36 cellular contexts compared by ENCODE assay signal in genomic region chr5:90657788-90658187, GRCh38.
DNase-seq lines count a peak whose midpoint lies in the region; ATAC-seq, FAIRE-seq and TF ChIP-seq lines count a peak whose summit lies in the region.
"Had no signal": no experiment of that assay in that cellular context is flagged by ENCODE, and none has a peak within 500 bp of the region (broad histone marks: within the 10 kb centered on the region; RNA-seq: fewer than 3 reads in every experiment).

No MANE protein-coding gene starts in this region.

- intact Hi-C loops in K562 (cut with micrococcal nuclease), result loop anchor here (1.0 kb wide), 1 partner anchor 12 kb away; no protein-coding TSS in a partner anchor

- peak overlapping the region in 1 of 2 experiments; percentile 71; a peak in 2 of 4 replicates for H3K9ac ChIP-seq in K562 (ENCODE audit: insufficient read depth in 1 of 2, low read depth in 2 of 2, low read length in 2 of 2)
- H3K9ac ChIP-seq in mesendoderm (ENCODE audit: low read length), result no peak overlapping the region
- H3K9ac ChIP-seq: BLaER1; BLaER1 treated with 17β-estradiol and CSF1 and Interleukin-3, amounts not matched to agents 10 nM and 100 nM had no signal

- FAIRE-seq in K562 (lab: Jason Lieb, UNC), result peak; percentile 26
- FAIRE-seq: A549, D721Med had no signal

- CTCF ChIA-PET in HEK293T (lab: Yijun Ruan, JAX) (interaction anchor here (1.7 kb wide), 1 partner anchor 13 kb away, joined by 4 read pairs; no protein-coding TSS in a partner anchor), K562 (lab: Yijun Ruan, JAX; ENCODE audit: low intra/inter-chr PET ratio) (no interaction called here), WTC11 (lab: Charles Lee) (no interaction called here)

- WGBS in K562 (ENCODE audit: insufficient coverage, low coverage, missing lambda C conversion rate), result 7% methylated on average over 6 of the region's 6 CpGs
- WGBS in mesendoderm (ENCODE audit: extremely low coverage, insufficient coverage, low lambda C conversion rate), result no CpG with 5 or more reads among the region's 6 CpGs

- H3K27ac ChIP-seq in GM23338 (ENCODE audit: low read depth) (peak overlapping the region; percentile 35; the same call in 1 of the 2 replicates), K562 (ENCODE audit: extremely low read depth, low read depth, low read length) (peak overlapping the region; percentile 84), mesendoderm (ENCODE audit: low read depth, low read length) (no peak overlapping the region)
- H3K27ac ChIP-seq: 22Rv1; A549; BLaER1; BLaER1 treated with 17β-estradiol and CSF1 and Interleukin-3, amounts not matched to agents 10 nM and 100 nM; C4-2B had no signal

- no peak overlapping the region for H2BK120ac ChIP-seq in mesendoderm (ENCODE audit: low read depth, low read length)

- H3K9me3 ChIP-seq in K562 (replicated peaks; ENCODE audit: control insufficient read depth, insufficient read depth, low read depth, low read length), result no peaks in the 10 kb centered on the region; the same call in 1 of the 2 replicates
- H3K9me3 ChIP-seq: A549; BE2C; BLaER1; BLaER1 treated with 17β-estradiol and CSF1 and Interleukin-3, amounts not matched to agents 10 nM and 100 nM; Caco-2 had no signal

- no peak for TF ChIP-seq RAD21 in K562 (CRISPR knock-in tag; conservative IDR thresholded peaks at IDR 0.05 in 1 of 2, IDR thresholded peaks at IDR 0.05 in 1 of 2)

- ATAC-seq in GM23338 (no peak), K562 (peak; percentile 27), WTC11 (no peak)
- no peak for ATAC-seq in stimulated activated naive B cell treated with anti-CD40 and anti-IgM and Interleukin-4, amounts not matched to agents 10 μg/mL and 1 μg/mL and 100 μg/mL, for 72 hours (replicated peaks)
- ATAC-seq: A549; CD8-positive, alpha-beta T cell had no signal

- H3K9me3 Mint-ChIP-seq in GM23338, result peaks cover 5% of the 10 kb centered on the region; the same call in 2 of the 3 replicates
- peaks cover 7% of the 10 kb centered on the region; the same call in 1 of the 2 replicates for H3K9me3 Mint-ChIP-seq in WTC11
- no peaks in the 10 kb centered on the region for H3K9me3 Mint-ChIP-seq in stimulated activated naive B cell treated with anti-CD40 and anti-IgM and Interleukin-4, amounts not matched to agents 10 μg/mL and 1 μg/mL and 100 μg/mL, for 72 hours
- H3K9me3 Mint-ChIP-seq: CD4-positive, alpha-beta memory T cell; CD4-positive, alpha-beta T cell; CD8-positive, alpha-beta memory T cell; CD8-positive, alpha-beta T cell had no signal

- H3K4me2 ChIP-seq in GM23338 (no peak overlapping the region), K562 (ENCODE audit: insufficient read depth, low read length) (peak overlapping the region; percentile 63), mesendoderm (ENCODE audit: low read length) (no peak overlapping the region)
- H3K4me2 ChIP-seq: A549; BLaER1; BLaER1 treated with 17β-estradiol and CSF1 and Interleukin-3, amounts not matched to agents 10 nM and 100 nM had no signal

- no peak overlapping the region for H3K56ac ChIP-seq in mesendoderm (ENCODE audit: low read length)

- H4K5ac ChIP-seq in mesendoderm (ENCODE audit: low read length), result no peak overlapping the region

- H3K4me3 ChIP-seq in GM23338 (no peak overlapping the region), K562 (peak overlapping the region; percentile 39), mesendoderm (ENCODE audit: low read length) (no peak overlapping the region)
- H3K4me3 ChIP-seq: A549; BLaER1; BLaER1 treated with 17β-estradiol and CSF1 and Interleukin-3, amounts not matched to agents 10 nM and 100 nM had no signal

- no peak overlapping the region for H2AK5ac ChIP-seq in mesendoderm (ENCODE audit: low read length)

- no peaks in the 10 kb centered on the region for H3K27me3 ChIP-seq in GM23338 (ENCODE audit: insufficient read depth)
- no peaks in the 10 kb centered on the region for H3K27me3 ChIP-seq in K562 (ENCODE audit: control insufficient read depth in 2 of 2, insufficient read depth in 2 of 2, low read length in 2 of 2)
- no peaks in the 10 kb centered on the region for H3K27me3 ChIP-seq in mesendoderm (ENCODE audit: insufficient read depth, low read length, poor library complexity)
- H3K27me3 ChIP-seq: BE2C; BLaER1; BLaER1 treated with 17β-estradiol and CSF1 and Interleukin-3, amounts not matched to agents 10 nM and 100 nM had no signal

- H3K4me3 Mint-ChIP-seq in GM23338 (no peak overlapping the region), WTC11 (no peak overlapping the region)
- no peak overlapping the region for H3K4me3 Mint-ChIP-seq in stimulated activated naive B cell treated with anti-CD40 and anti-IgM and Interleukin-4, amounts not matched to agents 10 μg/mL and 1 μg/mL and 100 μg/mL, for 72 hours
- H3K4me3 Mint-ChIP-seq: B cell; CD14-positive monocyte; CD4-positive, alpha-beta memory T cell; CD4-positive, alpha-beta T cell; CD4-positive, CD25-positive, alpha-beta regulatory T cell; CD8-positive, alpha-beta memory T cell; CD8-positive, alpha-beta T cell had no signal

- H3K27me3 Mint-ChIP-seq in GM23338 (ENCODE audit: insufficient read depth, low read depth, poor library complexity) (no peaks in the 10 kb centered on the region), WTC11 (ENCODE audit: low read depth) (no peaks in the 10 kb centered on the region)
- H3K27me3 Mint-ChIP-seq in stimulated activated naive B cell treated with anti-CD40 and anti-IgM and Interleukin-4, amounts not matched to agents 10 μg/mL and 1 μg/mL and 100 μg/mL, for 72 hours, result no peaks in the 10 kb centered on the region
- H3K27me3 Mint-ChIP-seq: B cell; CD4-positive, alpha-beta memory T cell; CD4-positive, alpha-beta T cell; CD4-positive, CD25-positive, alpha-beta regulatory T cell had no signal

- H3K4ac ChIP-seq in mesendoderm (ENCODE audit: low read depth, low read length), result no peak overlapping the region

- POLR2A ChIA-PET in HEK293T (lab: Yijun Ruan, JAX) (no interaction called here), K562 (lab: Yijun Ruan, JAX) (interaction anchor here (0.6 to 3.2 kb wide), 4 partner anchors 9 to 138 kb away, joined by 3 to 12 read pairs (median 4); no protein-coding TSS in a partner anchor), WTC11 (lab: Charles Lee) (no interaction called here)

- TF ChIP-seq EP300 in K562 (IDR thresholded peaks at IDR 0.05; ENCODE audit: low read length), result peak; percentile 83

- H4K8ac ChIP-seq in mesendoderm (ENCODE audit: low read depth, low read length), result no peak overlapping the region

- in situ Hi-C loops in K562 (cut with MboI), result no loop called here

- H3K18ac ChIP-seq in mesendoderm (ENCODE audit: low read length), result no peak overlapping the region

- no peak overlapping the region for H3K27ac Mint-ChIP-seq in GM23338
- H3K27ac Mint-ChIP-seq in WTC11, result no peak overlapping the region
- H3K27ac Mint-ChIP-seq in stimulated activated naive B cell treated with anti-CD40 and anti-IgM and Interleukin-4, amounts not matched to agents 10 μg/mL and 1 μg/mL and 100 μg/mL, for 72 hours, result no peak overlapping the region
- H3K27ac Mint-ChIP-seq: B cell; CD14-positive monocyte; CD4-positive, alpha-beta memory T cell; CD4-positive, alpha-beta T cell; CD4-positive, CD25-positive, alpha-beta regulatory T cell; CD8-positive, alpha-beta memory T cell; CD8-positive, alpha-beta T cell had no signal

- H3K79me2 ChIP-seq in GM23338 (replicated peaks; ENCODE audit: insufficient read depth) (peaks cover 21% of the 10 kb centered on the region), K562 (ENCODE audit: control insufficient read depth, insufficient read depth, low read length) (peaks cover 99% of the 10 kb centered on the region), mesendoderm (ENCODE audit: control insufficient read depth, insufficient read depth, low read length) (no peaks in the 10 kb centered on the region)

- TF ChIP-seq POLR2A in K562 (conservative IDR thresholded peaks at IDR 0.05), result 0 out of 2 replicates have a peak, but pooled peaks have one; percentile 7

- no peaks in the 10 kb centered on the region for H3K9me2 ChIP-seq in GM23338 (ENCODE audit: insufficient read depth)

- H2BK5ac ChIP-seq in mesendoderm (ENCODE audit: low read length), result no peak overlapping the region

- no peak overlapping the region for H3K23ac ChIP-seq in mesendoderm (ENCODE audit: low read length)

- H3K79me1 ChIP-seq in mesendoderm (ENCODE audit: low read length), result no peaks in the 10 kb centered on the region

- TF ChIP-seq CTCF in GM23338 (conservative IDR thresholded peaks at IDR 0.05; ENCODE audit: low read depth in 2 of 2) (no peak), K562 (IDR thresholded peaks at IDR 0.05 in 2 of 3, conservative IDR thresholded peaks at IDR 0.05 in 1 of 3; ENCODE audit: insufficient read depth in 2 of 3, low read depth in 1 of 3, low read length in 3 of 3) (no peak), WTC11 (IDR thresholded peaks at IDR 0.05) (no peak)

- H4K20me1 ChIP-seq in GM23338 (replicated peaks; ENCODE audit: insufficient read depth), result no peaks in the 10 kb centered on the region
- no peaks in the 10 kb centered on the region for H4K20me1 ChIP-seq in K562 (replicated peaks; ENCODE audit: control insufficient read depth, insufficient read depth, low read length)
- H4K20me1 ChIP-seq: BLaER1; BLaER1 treated with 17β-estradiol and CSF1 and Interleukin-3, amounts not matched to agents 10 nM and 100 nM had no signal

- DNase-seq in GM23338 (ENCODE audit: low spot score), result no peak
- DNase-seq in HEK293T (ENCODE audit: extremely low spot score), result no peak
- peak in 2 of 4 experiments; percentile 62 to 83 for DNase-seq in K562 (ENCODE audit: extremely low read depth in 1 of 4, low spot score in 3 of 4)
- DNase-seq in dermis microvascular lymphatic vessel endothelial cell (ENCODE audit: low read depth in 2 of 2), result peak; percentile 2 to 16
- no peak for DNase-seq in mesendoderm
- DNase-seq in NCI-H446 treated with DMSO at 0.1 percent for 48 hours (lab: John Stamatoyannopoulos, UW), result no peak
- no peak for DNase-seq in WTC11 (ENCODE audit: low spot score)
- no peak for DNase-seq in stimulated activated naive B cell treated with anti-CD40 and anti-IgM and Interleukin-4, amounts not matched to agents 10 μg/mL and 1 μg/mL and 100 μg/mL, for 72 hours
- DNase-seq: 8988T; ACHN; AML-193; BE2C; C1 segment of cervical spinal cord; Caco-2; Calu3; CD4-positive, alpha-beta memory T cell; CD4-positive, alpha-beta T cell; CD4-positive, CD25-positive, alpha-beta regulatory T cell; CD8-positive, alpha-beta memory T cell; CD8-positive, alpha-beta T cell; COR-L47; DMS 273 treated with DMSO at 0.1 percent for 48 hours; DMS153; DMS53; DMS79; DMS79 treated with DMSO at 0.1 percent for 48 hours; DND-41; EL had no signal

- no peaks in the 10 kb centered on the region for H3K4me1 ChIP-seq in GM23338 (ENCODE audit: insufficient read depth)
- peaks cover 6 to 36% of the 10 kb centered on the region in 2 experiments; a peak in 4 of 5 replicates for H3K4me1 ChIP-seq in K562 (replicated peaks in 1 of 2; ENCODE audit: control insufficient read depth in 2 of 2, insufficient read depth in 2 of 2, low read length in 2 of 2)
- H3K4me1 ChIP-seq in mesendoderm (ENCODE audit: control insufficient read depth, low read depth, low read length), result no peaks in the 10 kb centered on the region
- H3K4me1 ChIP-seq: A549; BE2C; BLaER1; BLaER1 treated with 17β-estradiol and CSF1 and Interleukin-3, amounts not matched to agents 10 nM and 100 nM; Caco-2 had no signal

- no peak overlapping the region for H2BK15ac ChIP-seq in mesendoderm (replicated peaks; ENCODE audit: low read depth)

- H3K4me1 Mint-ChIP-seq in GM23338 (no peaks in the 10 kb centered on the region; the same call in 2 of the 3 replicates), WTC11 (peaks cover 2% of the 10 kb centered on the region)
- H3K4me1 Mint-ChIP-seq in stimulated activated naive B cell treated with anti-CD40 and anti-IgM and Interleukin-4, amounts not matched to agents 10 μg/mL and 1 μg/mL and 100 μg/mL, for 72 hours, result peaks cover 0 to 2% of the 10 kb centered on the region in 2 donors
- H3K4me1 Mint-ChIP-seq: B cell; CD14-positive monocyte; CD4-positive, alpha-beta memory T cell; CD4-positive, CD25-positive, alpha-beta regulatory T cell; CD8-positive, alpha-beta memory T cell had no signal

- no peaks in the 10 kb centered on the region for H3K9me1 ChIP-seq in K562 (ENCODE audit: control insufficient read depth, insufficient read depth, low read length)

- H2AFZ ChIP-seq in GM23338, result no peak overlapping the region
- H2AFZ ChIP-seq in K562 (ENCODE audit: low read depth, low read length), result peak overlapping the region; percentile 6

- peaks cover 46% of the 10 kb centered on the region for H3K36me3 Mint-ChIP-seq in GM23338 (ENCODE audit: low read depth)
- peaks cover 24% of the 10 kb centered on the region for H3K36me3 Mint-ChIP-seq in WTC11
- no peaks in the 10 kb centered on the region for H3K36me3 Mint-ChIP-seq in stimulated activated naive B cell treated with anti-CD40 and anti-IgM and Interleukin-4, amounts not matched to agents 10 μg/mL and 1 μg/mL and 100 μg/mL, for 72 hours
- H3K36me3 Mint-ChIP-seq: CD14-positive monocyte; CD4-positive, alpha-beta memory T cell; CD4-positive, CD25-positive, alpha-beta regulatory T cell; CD8-positive, alpha-beta memory T cell; CD8-positive, alpha-beta T cell had no signal

- BruUV-seq in K562 (replicated peaks; lab: Mats Ljungman, UMichigan), result no TSS peak

- H3K36me3 ChIP-seq in GM23338 (ENCODE audit: insufficient read depth), result peaks cover 14% of the 10 kb centered on the region; the same call in 1 of the 2 replicates
- H3K36me3 ChIP-seq in K562 (ENCODE audit: control insufficient read depth, insufficient read depth, low read length), result peaks cover 53% of the 10 kb centered on the region
- no peaks in the 10 kb centered on the region for H3K36me3 ChIP-seq in mesendoderm (ENCODE audit: control insufficient read depth, insufficient read depth, low read length)
- H3K36me3 ChIP-seq: BE2C; BLaER1; BLaER1 treated with 17β-estradiol and CSF1 and Interleukin-3, amounts not matched to agents 10 nM and 100 nM had no signal

- no peaks in the 10 kb centered on the region for H3F3A ChIP-seq in GM23338 (replicated peaks; ENCODE audit: low read depth)

Comparison
In these comparisons a context has a peak if more than half of its experiments do, and no peak if none do; other contexts are left out.
1. DNase-seq: peak in dermis microvascular lymphatic vessel endothelial cell (2 of 2); none in GM23338 (single experiment), HEK293T (single experiment), mesendoderm (single experiment), NCI-H446 treated with DMSO at 0.1 percent for 48 hours (single experiment), WTC11 (single experiment) and stimulated activated naive B cell treated with anti-CD40 and anti-IgM and Interleukin-4, amounts not matched to agents 10 μg/mL and 1 μg/mL and 100 μg/mL, for 72 hours (single experiment).